In the genomic region with DNA sequence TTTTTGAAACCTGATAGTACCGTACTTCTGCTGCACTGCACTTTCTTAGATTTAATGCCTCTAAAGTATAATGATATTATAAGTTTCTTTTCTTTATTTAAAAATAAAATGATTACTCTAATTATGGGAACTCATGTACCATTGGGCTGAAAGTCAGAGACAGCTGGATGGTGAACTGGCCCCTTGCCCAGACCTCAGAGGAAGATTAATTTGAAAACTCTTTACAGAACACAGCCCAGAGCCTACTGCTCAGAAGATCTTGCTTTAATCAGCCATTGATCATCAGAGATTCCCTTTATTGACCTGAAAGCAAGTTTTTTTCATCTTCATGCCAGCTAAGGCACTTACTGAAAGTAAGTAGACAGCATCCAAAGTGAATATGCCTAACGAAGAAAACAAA, we compare ENCODE assay signal across 22 cellular contexts.
DNase-seq lines count a peak whose midpoint lies in the region; ATAC-seq lines count a peak whose summit lies in the region.
"Had no signal": no experiment of that assay in that cellular context is flagged by ENCODE, and none has a peak within 500 bp of the region (broad histone marks: within the 10 kb centered on the region; RNA-seq: fewer than 3 reads in every experiment).

No MANE protein-coding gene starts in this region.

- ATAC-seq in HG03175 (IDR thresholded peaks at IDR 0.05; ENCODE audit: unreplicated experiment) = no peak
- ATAC-seq: GM12878 had no signal

- no peak overlapping the region for H3K27ac ChIP-seq in SJCRH30
- H3K27ac ChIP-seq: BLaER1 had no signal

- no peaks in the 10 kb centered on the region for H3K36me3 ChIP-seq in SJCRH30
- H3K36me3 ChIP-seq: BE2C, BLaER1 had no signal

- no peak overlapping the region for H3K4me3 ChIP-seq in SJCRH30
- H3K4me3 ChIP-seq: BLaER1, GM12878 had no signal

- no peaks in the 10 kb centered on the region for H3K27me3 ChIP-seq in SJCRH30
- H3K27me3 ChIP-seq: BE2C, BLaER1 had no signal

- 0 out of 2 replicates have a peak, but pooled peaks cover 3% of the 10 kb centered on the region for H3K9me3 ChIP-seq in SJCRH30 (replicated peaks)
- H3K9me3 ChIP-seq: BE2C, BLaER1 had no signal

- peaks cover 7% of the 10 kb centered on the region; the same call in 1 of the 2 replicates for H3K4me1 ChIP-seq in SJCRH30
- H3K4me1 ChIP-seq: BE2C had no signal

- peak; percentile 48 for DNase-seq in NCI-H82 (lab: John Stamatoyannopoulos, UW)
- DNase-seq in SJCRH30 = peak; percentile 22 to 56
- DNase-seq in HT-29 (ENCODE audit: low spot score) = no peak
- DNase-seq in SKM-1 (lab: John Stamatoyannopoulos, UW; ENCODE audit: unreplicated experiment) = no peak
- DNase-seq: 8988T; ACHN; BE2C; C1 segment of cervical spinal cord; CD4-positive, alpha-beta memory T cell; CD4-positive, CD25-positive, alpha-beta regulatory T cell; CD8-positive, alpha-beta memory T cell; COR-L47; DMS 273 treated with DMSO at 0.1 percent for 48 hours; DMS153; DMS53; DMS79; DND-41; EL; GDM1 had no signal

Comparison
In these comparisons a context has a peak if more than half of its experiments do, and no peak if none do; other contexts are left out.
1. DNase-seq: peak in NCI-H82 (single experiment) and SJCRH30 (2 of 2); none in HT-29 (single experiment) and SKM-1 (single experiment).